30 cellular contexts compared by ENCODE assay signal in genomic region chr3:191175102-191175501, GRCh38. TPM values are rescaled to one million over a fixed set of nuclear protein-coding genes. Genes with fewer than 3 reads are reported as not detected.
"Had no signal": no experiment of that assay in that cellular context is flagged by ENCODE, and none has a peak within 500 bp of the region (broad histone marks: within the 10 kb centered on the region; RNA-seq: fewer than 3 reads in every experiment).

No MANE protein-coding gene starts in this region.

- FAIRE-seq: astrocyte, bronchial epithelial cell had no signal

- H3K36me3 ChIP-seq: brain microvascular endothelial cell, esophagus muscularis mucosa, gastrocnemius medialis, heart left ventricle had no signal

- H3K4me3 ChIP-seq: coronary artery, dorsolateral prefrontal cortex, esophagus muscularis mucosa, gastrocnemius medialis, heart left ventricle had no signal

- H3K27me3 ChIP-seq: brain microvascular endothelial cell, dorsolateral prefrontal cortex, esophagus muscularis mucosa, foreskin keratinocyte, gastrocnemius medialis, heart left ventricle had no signal

- H3K4me1 ChIP-seq: foreskin keratinocyte, gastrocnemius medialis had no signal

- H3K27ac ChIP-seq: brain microvascular endothelial cell, coronary artery, dorsolateral prefrontal cortex, esophagus muscularis mucosa, foreskin keratinocyte, gastrocnemius medialis, heart left ventricle had no signal

- H3K9me3 ChIP-seq: esophagus muscularis mucosa, gastrocnemius medialis, heart left ventricle had no signal

- ATAC-seq: activated CD4-positive, alpha-beta T cell treated with anti-CD3 and anti-CD28 coated beads for 36 hours; activated naive CD4-positive, alpha-beta T cell treated with anti-CD3 and anti-CD28 coated beads, Interleukin-2, amount 50 U/mL, for 72 hours; activated T-cell treated with anti-CD3 and anti-CD28 coated beads, Interleukin-2, amount 50 U/mL, for 72 hours; foreskin keratinocyte; gastrocnemius medialis; heart left ventricle had no signal

- DNase-seq: activated CD4-positive, alpha-beta memory T cell treated with anti-CD3 and anti-CD28 coated beads, Interleukin-2, amount 10 ng/mL, durations not matched to agents 7 days and 5 days; activated CD4-positive, alpha-beta T cell treated with anti-CD3 and anti-CD28 coated beads for 36 hours; activated CD4-positive, alpha-beta T cell treated with anti-CD3 and anti-CD28 coated beads, Interleukin-2, amount 10 ng/mL, durations not matched to agents 24 days and 14 days; activated CD4-positive, CD25-positive, alpha-beta regulatory T cell; activated CD4-positive, CD25-positive, alpha-beta regulatory T cell treated with anti-CD3 and anti-CD28 coated beads, Interleukin-2, amount 50 U/mL, for 72 hours; activated CD8-positive, alpha-beta memory T cell treated with anti-CD3 and anti-CD28 coated beads, Interleukin-2, amount 50 U/mL, for 48 hours; activated gamma-delta T cell; activated naive CD4-positive, alpha-beta T cell; activated naive CD4-positive, alpha-beta T cell treated with anti-CD3 and anti-CD28 coated beads, Interleukin-2, amount 10 ng/mL, durations not matched to agents 7 days and 5 days; activated naive CD8-positive, alpha-beta T cell treated with anti-CD3 and anti-CD28 coated beads, Interleukin-2, amount 10 ng/mL, durations not matched to agents 7 days and 5 days; activated T-cell treated with anti-CD3 and anti-CD28 coated beads for 4 hours; activated T-cell treated with anti-CD3 and anti-CD28 coated beads, Interleukin-2, amount 50 U/mL, for 24 hours; activated T-cell treated with anti-CD3 and anti-CD28 coated beads, Interleukin-2, amount 50 U/mL, for 72 hours; brain microvascular endothelial cell; dorsolateral prefrontal cortex; effector memory CD4-positive, alpha-beta T cell; endodermal cell; erythroblast; foreskin keratinocyte; gastrocnemius medialis; glutamatergic neuron; heart left ventricle; hypothalamus; T1000 had no signal

RNA-seq across cellular contexts. Expression of gene OSTN, which starts 23.9 kb away (rescaled TPM):
- total RNA-seq: activated CD4-positive, alpha-beta memory T cell treated with anti-CD3 and anti-CD28 coated beads, Interleukin-2, amount 10 ng/mL, durations not matched to agents 7 days and 5 days; activated CD4-positive, alpha-beta T cell treated with anti-CD3 and anti-CD28 coated beads for 36 hours; activated CD4-positive, alpha-beta T cell treated with anti-CD3 and anti-CD28 coated beads, Interleukin-2, amount 10 ng/mL, durations not matched to agents 24 days and 14 days; activated naive CD4-positive, alpha-beta T cell treated with anti-CD3 and anti-CD28 coated beads, Interleukin-2, amount 50 U/mL, for 72 hours; activated naive CD8-positive, alpha-beta T cell treated with anti-CD3 and anti-CD28 coated beads, Interleukin-2, amount 10 ng/mL, durations not matched to agents 7 days and 5 days; activated T-cell treated with anti-CD3 and anti-CD28 coated beads, Interleukin-2, amount 50 U/mL, for 72 hours; astrocyte; bronchial epithelial cell; endodermal cell; esophagus muscularis mucosa; foreskin keratinocyte; T-helper 2 cell treated with Interferon-gamma antibody and Interleukin-4, amounts not matched to agents 100 ng/mL and 5 ng/mL, for 36 hours had no signal
- polyA plus RNA-seq: foreskin keratinocyte, heart left ventricle had no signal
